ENCODE assay signal across 1 cellular context in the genomic region with DNA sequence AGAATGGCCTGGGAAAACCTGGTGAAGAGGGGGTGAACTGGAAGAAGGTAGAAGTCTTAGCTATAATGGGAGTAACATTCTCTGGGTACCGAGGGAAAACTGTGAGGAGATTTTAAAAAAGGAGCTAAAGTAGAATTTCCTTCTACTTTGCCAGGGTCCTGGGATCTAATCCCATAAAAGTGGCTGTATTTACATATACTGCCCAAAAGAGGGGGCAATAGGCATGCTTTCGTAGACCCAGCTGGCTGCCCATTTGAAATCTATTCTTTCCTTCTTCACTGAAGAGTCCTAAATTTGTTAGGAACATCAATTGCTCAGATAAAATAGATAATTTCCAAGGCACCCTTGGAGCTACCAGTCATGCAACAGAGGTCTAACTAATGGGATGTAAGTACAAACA.
TF ChIP-seq lines count a peak whose summit lies in the region.

No MANE protein-coding gene starts in this region.

TF ChIP-seq in H1, 55 proteins besides CTCF, POLR2A, EP300 and RAD21 (continued from another document):
- TF ChIP-seq TBP (IDR thresholded peaks at IDR 0.05; ENCODE audit: low read depth, low read length): no peak
- no peak for TF ChIP-seq SP2 (IDR thresholded peaks at IDR 0.05; ENCODE audit: low read length)
- TF ChIP-seq CBX5 (IDR thresholded peaks at IDR 0.05; ENCODE audit: low read depth, low read length): no peak
